12 cellular contexts compared by ENCODE assay signal in genomic region chr2:238247002-238247822, GRCh38. TPM values are rescaled to one million over a fixed set of nuclear protein-coding genes. Genes with fewer than 3 reads are reported as not detected.
DNase-seq lines count a peak whose midpoint lies in the region; ATAC-seq, FAIRE-seq and TF ChIP-seq lines count a peak whose summit lies in the region.
"Had no signal": no experiment of that assay in that cellular context is flagged by ENCODE, and none has a peak within 500 bp of the region (broad histone marks: within the 10 kb centered on the region; RNA-seq: fewer than 3 reads in every experiment).

No MANE protein-coding gene starts in this region.

- H3K36me3 ChIP-seq in gastrocnemius medialis: peaks cover 0 to 34% of the 10 kb centered on the region in 2 donors

- peaks cover 42 to 56% of the 10 kb centered on the region in 2 donors for H3K4me1 ChIP-seq in gastrocnemius medialis

- H3K4me3 ChIP-seq in fibroblast of pulmonary artery (replicated peaks; ENCODE audit: low read depth, low read length) (no peak overlapping the region), gastrocnemius medialis (no peak overlapping the region)
- H3K4me3 ChIP-seq: testis had no signal

- intact Hi-C loops in gastrocnemius medialis (cut with DNase I; ENCODE audit: low total_unique reads): loop anchor here (5.0 kb wide), 1 partner anchor 75 kb away; the partner anchor contains the start of gene TRAF3IP1

- ATAC-seq in gastrocnemius medialis: peak; percentile 82 to 89
- ATAC-seq in HG03108 (IDR thresholded peaks at IDR 0.05; ENCODE audit: unreplicated experiment): no peak
- ATAC-seq in GM21529 (IDR thresholded peaks at IDR 0.05; ENCODE audit: unreplicated experiment): no peak
- ATAC-seq: esophagus mucosa, left colon had no signal

- DNase-seq in D721Med (ENCODE audit: insufficient read length, low spot score) (peak; percentile 50), NCI-H2171 (lab: John Stamatoyannopoulos, UW) (peak; percentile 51), fibroblast of pulmonary artery (ENCODE audit: low read depth) (peak; percentile 23), gastrocnemius medialis (peak; percentile 77 to 87), T-helper 1 cell (no peak)
- DNase-seq: left colon; NCI-H526; stimulated activated CD4-positive, alpha-beta T cell treated with anti-CD3 and anti-CD28 coated beads, Interleukin-1b, Interleukin-23, amount 100 ng/mL, for 48 hours; testis had no signal

- H3K27ac ChIP-seq in gastrocnemius medialis: peak overlapping the region; percentile 89 to 96 (median 92)
- H3K27ac ChIP-seq: testis had no signal

- H3K9me3 ChIP-seq in gastrocnemius medialis: no peaks in the 10 kb centered on the region
- H3K9me3 ChIP-seq: testis had no signal

- no peak for TF ChIP-seq CTCF in D721Med (IDR thresholded peaks at IDR 0.05; ENCODE audit: insufficient read depth, missing control alignments)
- TF ChIP-seq CTCF in fibroblast of pulmonary artery (IDR thresholded peaks at IDR 0.05; ENCODE audit: low read length, missing control alignments): no peak
- TF ChIP-seq CTCF in gastrocnemius medialis (IDR thresholded peaks at IDR 0.05 in 4 of 5, conservative IDR thresholded peaks at IDR 0.05 in 1 of 5): no peak

- H3K27me3 ChIP-seq in gastrocnemius medialis: no peaks in the 10 kb centered on the region
- H3K27me3 ChIP-seq: testis had no signal

- peak; percentile 63 for FAIRE-seq in D721Med (lab: Jason Lieb, UNC)

- in situ Hi-C loops in gastrocnemius medialis (cut with MboI; ENCODE audit: low sequenced_read_pairs in 4 of 4): no loop called here

- TF ChIP-seq POLR2A in gastrocnemius medialis (IDR thresholded peaks at IDR 0.05): no peak

RNA-seq across cellular contexts. Expression of gene HES6, which starts 7.4 kb away (rescaled TPM):
- total RNA-seq in gastrocnemius medialis: 10 to 100 TPM; 10.9 to 49.1 (median 27.2) TPM

RNA-seq across cellular contexts. Expression of gene PER2, which starts 41.2 kb away (rescaled TPM):
- total RNA-seq in gastrocnemius medialis: 1 to 10 TPM; 4.1 to 7.5 (median 6.7) TPM

RNA-seq across cellular contexts. Expression of gene ILKAP, which starts 43.7 kb away (rescaled TPM):
- total RNA-seq in gastrocnemius medialis: 10 to 100 TPM; 16.6 to 30.1 (median 23.3) TPM

Comparison
In these comparisons a context has a peak if more than half of its experiments do, and no peak if none do; other contexts are left out.
1. DNase-seq: peak in D721Med (single experiment), NCI-H2171 (single experiment), fibroblast of pulmonary artery (single experiment) and gastrocnemius medialis (2 of 2); none in T-helper 1 cell (0 of 5).
2. ATAC-seq: peak in gastrocnemius medialis (2 of 2); none in HG03108 (single experiment) and GM21529 (single experiment).